13 cellular contexts compared by ENCODE assay signal in genomic region chrX:23228454-23228853, GRCh38.
"Had no signal": no experiment of that assay in that cellular context is flagged by ENCODE, and none has a peak within 500 bp of the region (broad histone marks: within the 10 kb centered on the region; RNA-seq: fewer than 3 reads in every experiment).

No MANE protein-coding gene starts in this region.

- DNase-seq: activated effector memory CD4-positive, alpha-beta T cell treated with anti-CD3 and anti-CD28 coated beads, Interleukin-2, amount 50 U/mL, for 16 hours; adrenal gland; esophagus squamous epithelium; hippocampal formation; kidney; left ventricle myocardium superior; mesenchymal stem cell; pancreas; stimulated activated CD4-positive, alpha-beta T cell treated with anti-CD3 and anti-CD28 coated beads, Interleukin-2, amount 100 ng/mL, for 48 hours; T-helper 9 cell had no signal

- ATAC-seq: activated CD4-positive, CD25-positive, alpha-beta regulatory T cell treated with anti-CD3 and anti-CD28 coated beads, Interleukin-2, amount 50 U/mL, for 24 hours; pancreas; stimulated activated memory B cell treated with anti-CD40 and anti-IgM and Interleukin-4, amounts not matched to agents 10 μg/mL and 1 μg/mL and 100 μg/mL, for 72 hours had no signal

- H3K4me3 Mint-ChIP-seq: activated naive CD4-positive, alpha-beta T cell treated with anti-CD3 and anti-CD28 coated beads, Interleukin-2, amount 50 U/mL, for 24 hours; stimulated activated memory B cell treated with anti-CD40 and anti-IgM and Interleukin-4, amounts not matched to agents 10 μg/mL and 1 μg/mL and 100 μg/mL, for 72 hours had no signal

- H3K4me1 Mint-ChIP-seq: activated naive CD4-positive, alpha-beta T cell treated with anti-CD3 and anti-CD28 coated beads, Interleukin-2, amount 50 U/mL, for 24 hours; stimulated activated memory B cell treated with anti-CD40 and anti-IgM and Interleukin-4, amounts not matched to agents 10 μg/mL and 1 μg/mL and 100 μg/mL, for 72 hours had no signal

- H3K36me3 Mint-ChIP-seq: activated naive CD4-positive, alpha-beta T cell treated with anti-CD3 and anti-CD28 coated beads, Interleukin-2, amount 50 U/mL, for 24 hours; stimulated activated memory B cell treated with anti-CD40 and anti-IgM and Interleukin-4, amounts not matched to agents 10 μg/mL and 1 μg/mL and 100 μg/mL, for 72 hours had no signal

- H3K27ac Mint-ChIP-seq: activated naive CD4-positive, alpha-beta T cell treated with anti-CD3 and anti-CD28 coated beads, Interleukin-2, amount 50 U/mL, for 24 hours; stimulated activated memory B cell treated with anti-CD40 and anti-IgM and Interleukin-4, amounts not matched to agents 10 μg/mL and 1 μg/mL and 100 μg/mL, for 72 hours had no signal

- H3K27me3 Mint-ChIP-seq: stimulated activated memory B cell treated with anti-CD40 and anti-IgM and Interleukin-4, amounts not matched to agents 10 μg/mL and 1 μg/mL and 100 μg/mL, for 72 hours had no signal

- H3K9me3 Mint-ChIP-seq: activated naive CD4-positive, alpha-beta T cell treated with anti-CD3 and anti-CD28 coated beads, Interleukin-2, amount 50 U/mL, for 24 hours; stimulated activated memory B cell treated with anti-CD40 and anti-IgM and Interleukin-4, amounts not matched to agents 10 μg/mL and 1 μg/mL and 100 μg/mL, for 72 hours had no signal
